1 cellular context compared by ENCODE assay signal in the genomic region with DNA sequence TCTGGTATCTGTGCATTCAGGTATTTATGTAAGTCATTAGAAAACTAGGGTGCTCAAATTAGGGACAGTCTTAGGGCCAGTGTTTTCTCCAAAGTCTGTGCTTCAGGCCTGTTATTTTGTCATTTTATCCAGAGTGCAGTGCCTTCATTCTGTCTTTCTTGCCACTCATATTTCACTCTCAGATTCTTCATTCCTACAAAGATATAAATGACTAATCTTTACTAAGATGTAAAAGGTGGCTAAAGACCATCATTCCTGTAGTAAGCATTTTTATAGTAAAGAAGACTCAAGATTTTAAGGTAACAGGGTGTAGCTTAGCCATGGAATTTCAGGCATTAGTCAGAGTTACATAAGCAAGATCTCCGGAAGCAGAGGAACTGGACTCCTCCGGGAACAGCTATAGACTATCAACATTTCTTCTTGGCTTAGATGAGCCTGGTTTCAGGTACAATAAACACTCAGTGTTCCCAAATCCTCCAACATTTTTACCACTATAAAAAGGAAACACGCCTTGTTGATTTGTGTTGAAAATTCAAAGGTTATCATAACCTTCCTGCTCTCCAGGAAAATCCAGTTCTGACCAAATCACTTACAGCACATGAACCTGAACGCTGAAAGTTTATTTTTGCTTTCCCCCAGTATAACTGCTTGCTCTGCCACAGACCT.
A peak's percentile ranks its signal among the peaks of the same experiment; 100 is the strongest.
TF ChIP-seq lines count a peak whose summit lies in the region.

No MANE protein-coding gene starts in this region.

TF ChIP-seq in HepG2, 621 proteins besides CTCF, POLR2A, EP300 and RAD21 (continues in another document):
- TF ChIP-seq FOXO1 (CRISPR knock-in tag; IDR thresholded peaks at IDR 0.05) (no peak), SP5 (CRISPR knock-in tag; IDR thresholded peaks at IDR 0.05; ENCODE audit: borderline replicate concordance, low read depth) (0 out of 2 replicates have a peak, but pooled peaks have one; percentile 13), RARG (CRISPR knock-in tag; IDR thresholded peaks at IDR 0.05; ENCODE audit: low read depth) (no peak), ZNF615 (CRISPR knock-in tag; IDR thresholded peaks at IDR 0.05; ENCODE audit: borderline replicate concordance) (no peak), ELF3 (CRISPR knock-in tag; IDR thresholded peaks at IDR 0.05) (peak; percentile 27; the same call in 1 of the 2 replicates), GATAD2A (CRISPR knock-in tag; IDR thresholded peaks at IDR 0.05) (0 out of 2 replicates have a peak, but pooled peaks have one; percentile 27), KAT8 (CRISPR knock-in tag; IDR thresholded peaks at IDR 0.05) (peak; percentile 28; the same call in 1 of the 2 replicates), KLF16 (CRISPR knock-in tag; IDR thresholded peaks at IDR 0.05) (0 out of 4 replicates have a peak, but pooled peaks of 1 of the 2 experiments have one; percentile 26), KDM2A (CRISPR knock-in tag; IDR thresholded peaks at IDR 0.05; ENCODE audit: borderline replicate concordance, low read depth) (no peak), FOSL2 (CRISPR knock-in tag; IDR thresholded peaks at IDR 0.05) (peak; percentile 76), CEBPG (CRISPR knock-in tag; IDR thresholded peaks at IDR 0.05) (peak; percentile 2; the same call in 1 of the 2 replicates), CENPT (CRISPR knock-in tag; IDR thresholded peaks at IDR 0.05; ENCODE audit: low read depth) (no peak), BCL6 (CRISPR knock-in tag; IDR thresholded peaks at IDR 0.05) (peak; percentile 89), RXRB (CRISPR knock-in tag; IDR thresholded peaks at IDR 0.05; ENCODE audit: borderline replicate concordance) (peak; percentile 38; the same call in 1 of the 2 replicates), KMT2B (CRISPR knock-in tag; IDR thresholded peaks at IDR 0.05) (0 out of 2 replicates have a peak, but pooled peaks have one; percentile 36), ERF (CRISPR knock-in tag; IDR thresholded peaks at IDR 0.05) (0 out of 2 replicates have a peak, but pooled peaks have one; percentile 49), HMG20A (CRISPR knock-in tag; IDR thresholded peaks at IDR 0.05; ENCODE audit: borderline replicate concordance) (peak; percentile 17; the same call in 1 of the 2 replicates), ZNF382 (CRISPR knock-in tag; IDR thresholded peaks at IDR 0.05; ENCODE audit: borderline replicate concordance) (no peak), JUND (CRISPR knock-in tag; IDR thresholded peaks at IDR 0.05) (no peak), RFXANK (CRISPR knock-in tag; IDR thresholded peaks at IDR 0.05) (no peak), SAP130 (CRISPR knock-in tag; IDR thresholded peaks at IDR 0.05; ENCODE audit: low read depth) (peak; percentile 40), ZNF547 (CRISPR knock-in tag; IDR thresholded peaks at IDR 0.05) (no peak), TARDBP (CRISPR knock-in tag; IDR thresholded peaks at IDR 0.05) (0 out of 2 replicates have a peak, but pooled peaks have one; percentile 49), ZNF331 (CRISPR knock-in tag; IDR thresholded peaks at IDR 0.05) (0 out of 2 replicates have a peak, but pooled peaks have one; percentile 53), MIER2 (CRISPR knock-in tag; IDR thresholded peaks at IDR 0.05) (0 out of 2 replicates have a peak, but pooled peaks have one; percentile 18), PPARG (CRISPR knock-in tag; conservative IDR thresholded peaks at IDR 0.05) (peak; percentile 48; the same call in 1 of the 2 replicates), SOX6 (IDR thresholded peaks at IDR 0.05) (no peak), SOX6 (CRISPR knock-in tag; IDR thresholded peaks at IDR 0.05) (0 out of 2 replicates have a peak, but pooled peaks have one; percentile 25), SNAPC2 (CRISPR knock-in tag; IDR thresholded peaks at IDR 0.05) (0 out of 2 replicates have a peak, but pooled peaks have one; percentile 38), ZSCAN9 (CRISPR knock-in tag; IDR thresholded peaks at IDR 0.05; ENCODE audit: borderline replicate concordance) (peak; percentile 35; the same call in 1 of the 2 replicates), ZKSCAN8 (CRISPR knock-in tag; IDR thresholded peaks at IDR 0.05; ENCODE audit: borderline replicate concordance) (0 out of 2 replicates have a peak, but pooled peaks have one; percentile 42), HMGA1 (CRISPR knock-in tag; conservative IDR thresholded peaks at IDR 0.05) (no peak), SOX5 (CRISPR knock-in tag; IDR thresholded peaks at IDR 0.05; ENCODE audit: borderline replicate concordance) (peak; percentile 19; the same call in 1 of the 2 replicates)
- TF ChIP-seq, protein P1, sequence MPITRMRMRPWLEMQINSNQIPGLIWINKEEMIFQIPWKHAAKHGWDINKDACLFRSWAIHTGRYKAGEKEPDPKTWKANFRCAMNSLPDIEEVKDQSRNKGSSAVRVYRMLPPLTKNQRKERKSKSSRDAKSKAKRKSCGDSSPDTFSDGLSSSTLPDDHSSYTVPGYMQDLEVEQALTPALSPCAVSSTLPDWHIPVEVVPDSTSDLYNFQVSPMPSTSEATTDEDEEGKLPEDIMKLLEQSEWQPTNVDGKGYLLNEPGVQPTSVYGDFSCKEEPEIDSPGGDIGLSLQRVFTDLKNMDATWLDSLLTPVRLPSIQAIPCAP (CRISPR knock-in tag; IDR thresholded peaks at IDR 0.05; ENCODE audit: low read depth) = no peak
- TF ChIP-seq, protein P2, sequence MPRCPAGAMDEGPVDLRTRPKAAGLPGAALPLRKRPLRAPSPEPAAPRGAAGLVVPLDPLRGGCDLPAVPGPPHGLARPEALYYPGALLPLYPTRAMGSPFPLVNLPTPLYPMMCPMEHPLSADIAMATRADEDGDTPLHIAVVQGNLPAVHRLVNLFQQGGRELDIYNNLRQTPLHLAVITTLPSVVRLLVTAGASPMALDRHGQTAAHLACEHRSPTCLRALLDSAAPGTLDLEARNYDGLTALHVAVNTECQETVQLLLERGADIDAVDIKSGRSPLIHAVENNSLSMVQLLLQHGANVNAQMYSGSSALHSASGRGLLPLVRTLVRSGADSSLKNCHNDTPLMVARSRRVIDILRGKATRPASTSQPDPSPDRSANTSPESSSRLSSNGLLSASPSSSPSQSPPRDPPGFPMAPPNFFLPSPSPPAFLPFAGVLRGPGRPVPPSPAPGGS (CRISPR knock-in tag; IDR thresholded peaks at IDR 0.05) = no peak
- TF ChIP-seq, protein P3, sequence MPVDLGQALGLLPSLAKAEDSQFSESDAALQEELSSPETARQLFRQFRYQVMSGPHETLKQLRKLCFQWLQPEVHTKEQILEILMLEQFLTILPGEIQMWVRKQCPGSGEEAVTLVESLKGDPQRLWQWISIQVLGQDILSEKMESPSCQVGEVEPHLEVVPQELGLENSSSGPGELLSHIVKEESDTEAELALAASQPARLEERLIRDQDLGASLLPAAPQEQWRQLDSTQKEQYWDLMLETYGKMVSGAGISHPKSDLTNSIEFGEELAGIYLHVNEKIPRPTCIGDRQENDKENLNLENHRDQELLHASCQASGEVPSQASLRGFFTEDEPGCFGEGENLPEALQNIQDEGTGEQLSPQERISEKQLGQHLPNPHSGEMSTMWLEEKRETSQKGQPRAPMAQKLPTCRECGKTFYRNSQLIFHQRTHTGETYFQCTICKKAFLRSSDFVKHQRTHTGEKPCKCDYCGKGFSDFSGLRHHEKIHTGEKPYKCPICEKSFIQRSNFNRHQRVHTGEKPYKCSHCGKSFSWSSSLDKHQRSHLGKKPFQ (CRISPR knock-in tag; IDR thresholded peaks at IDR 0.05; ENCODE audit: insufficient replicate concordance) = no peak
- TF ChIP-seq, protein P4, sequence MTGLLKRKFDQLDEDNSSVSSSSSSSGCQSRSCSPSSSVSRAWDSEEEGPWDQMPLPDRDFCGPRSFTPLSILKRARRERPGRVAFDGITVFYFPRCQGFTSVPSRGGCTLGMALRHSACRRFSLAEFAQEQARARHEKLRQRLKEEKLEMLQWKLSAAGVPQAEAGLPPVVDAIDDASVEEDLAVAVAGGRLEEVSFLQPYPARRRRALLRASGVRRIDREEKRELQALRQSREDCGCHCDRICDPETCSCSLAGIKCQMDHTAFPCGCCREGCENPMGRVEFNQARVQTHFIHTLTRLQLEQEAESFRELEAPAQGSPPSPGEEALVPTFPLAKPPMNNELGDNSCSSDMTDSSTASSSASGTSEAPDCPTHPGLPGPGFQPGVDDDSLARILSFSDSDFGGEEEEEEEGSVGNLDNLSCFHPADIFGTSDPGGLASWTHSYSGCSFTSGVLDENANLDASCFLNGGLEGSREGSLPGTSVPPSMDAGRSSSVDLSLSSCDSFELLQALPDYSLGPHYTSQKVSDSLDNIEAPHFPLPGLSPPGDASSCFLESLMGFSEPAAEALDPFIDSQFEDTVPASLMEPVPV (CRISPR knock-in tag; IDR thresholded peaks at IDR 0.05) = no peak
- TF ChIP-seq, protein P5, sequence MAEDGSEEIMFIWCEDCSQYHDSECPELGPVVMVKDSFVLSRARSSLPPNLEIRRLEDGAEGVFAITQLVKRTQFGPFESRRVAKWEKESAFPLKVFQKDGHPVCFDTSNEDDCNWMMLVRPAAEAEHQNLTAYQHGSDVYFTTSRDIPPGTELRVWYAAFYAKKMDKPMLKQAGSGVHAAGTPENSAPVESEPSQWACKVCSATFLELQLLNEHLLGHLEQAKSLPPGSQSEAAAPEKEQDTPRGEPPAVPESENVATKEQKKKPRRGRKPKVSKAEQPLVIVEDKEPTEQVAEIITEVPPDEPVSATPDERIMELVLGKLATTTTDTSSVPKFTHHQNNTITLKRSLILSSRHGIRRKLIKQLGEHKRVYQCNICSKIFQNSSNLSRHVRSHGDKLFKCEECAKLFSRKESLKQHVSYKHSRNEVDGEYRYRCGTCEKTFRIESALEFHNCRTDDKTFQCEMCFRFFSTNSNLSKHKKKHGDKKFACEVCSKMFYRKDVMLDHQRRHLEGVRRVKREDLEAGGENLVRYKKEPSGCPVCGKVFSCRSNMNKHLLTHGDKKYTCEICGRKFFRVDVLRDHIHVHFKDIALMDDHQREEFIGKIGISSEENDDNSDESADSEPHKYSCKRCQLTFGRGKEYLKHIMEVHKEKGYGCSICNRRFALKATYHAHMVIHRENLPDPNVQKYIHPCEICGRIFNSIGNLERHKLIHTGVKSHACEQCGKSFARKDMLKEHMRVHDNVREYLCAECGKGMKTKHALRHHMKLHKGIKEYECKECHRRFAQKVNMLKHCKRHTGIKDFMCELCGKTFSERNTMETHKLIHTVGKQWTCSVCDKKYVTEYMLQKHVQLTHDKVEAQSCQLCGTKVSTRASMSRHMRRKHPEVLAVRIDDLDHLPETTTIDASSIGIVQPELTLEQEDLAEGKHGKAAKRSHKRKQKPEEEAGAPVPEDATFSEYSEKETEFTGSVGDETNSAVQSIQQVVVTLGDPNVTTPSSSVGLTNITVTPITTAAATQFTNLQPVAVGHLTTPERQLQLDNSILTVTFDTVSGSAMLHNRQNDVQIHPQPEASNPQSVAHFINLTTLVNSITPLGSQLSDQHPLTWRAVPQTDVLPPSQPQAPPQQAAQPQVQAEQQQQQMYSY (CRISPR knock-in tag; IDR thresholded peaks at IDR 0.05) = peak; percentile 98
- TF ChIP-seq, protein P6, sequence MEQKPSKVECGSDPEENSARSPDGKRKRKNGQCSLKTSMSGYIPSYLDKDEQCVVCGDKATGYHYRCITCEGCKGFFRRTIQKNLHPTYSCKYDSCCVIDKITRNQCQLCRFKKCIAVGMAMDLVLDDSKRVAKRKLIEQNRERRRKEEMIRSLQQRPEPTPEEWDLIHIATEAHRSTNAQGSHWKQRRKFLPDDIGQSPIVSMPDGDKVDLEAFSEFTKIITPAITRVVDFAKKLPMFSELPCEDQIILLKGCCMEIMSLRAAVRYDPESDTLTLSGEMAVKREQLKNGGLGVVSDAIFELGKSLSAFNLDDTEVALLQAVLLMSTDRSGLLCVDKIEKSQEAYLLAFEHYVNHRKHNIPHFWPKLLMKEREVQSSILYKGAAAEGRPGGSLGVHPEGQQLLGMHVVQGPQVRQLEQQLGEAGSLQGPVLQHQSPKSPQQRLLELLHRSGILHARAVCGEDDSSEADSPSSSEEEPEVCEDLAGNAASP (CRISPR knock-in tag; IDR thresholded peaks at IDR 0.05; ENCODE audit: borderline replicate concordance) = 0 out of 2 replicates have a peak, but pooled peaks have one; percentile 13
- TF ChIP-seq, protein P7, sequence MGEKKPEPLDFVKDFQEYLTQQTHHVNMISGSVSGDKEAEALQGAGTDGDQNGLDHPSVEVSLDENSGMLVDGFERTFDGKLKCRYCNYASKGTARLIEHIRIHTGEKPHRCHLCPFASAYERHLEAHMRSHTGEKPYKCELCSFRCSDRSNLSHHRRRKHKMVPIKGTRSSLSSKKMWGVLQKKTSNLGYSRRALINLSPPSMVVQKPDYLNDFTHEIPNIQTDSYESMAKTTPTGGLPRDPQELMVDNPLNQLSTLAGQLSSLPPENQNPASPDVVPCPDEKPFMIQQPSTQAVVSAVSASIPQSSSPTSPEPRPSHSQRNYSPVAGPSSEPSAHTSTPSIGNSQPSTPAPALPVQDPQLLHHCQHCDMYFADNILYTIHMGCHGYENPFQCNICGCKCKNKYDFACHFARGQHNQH (CRISPR knock-in tag; IDR thresholded peaks at IDR 0.05) = 0 out of 2 replicates have a peak, but pooled peaks have one; percentile 35
- TF ChIP-seq, protein P8, sequence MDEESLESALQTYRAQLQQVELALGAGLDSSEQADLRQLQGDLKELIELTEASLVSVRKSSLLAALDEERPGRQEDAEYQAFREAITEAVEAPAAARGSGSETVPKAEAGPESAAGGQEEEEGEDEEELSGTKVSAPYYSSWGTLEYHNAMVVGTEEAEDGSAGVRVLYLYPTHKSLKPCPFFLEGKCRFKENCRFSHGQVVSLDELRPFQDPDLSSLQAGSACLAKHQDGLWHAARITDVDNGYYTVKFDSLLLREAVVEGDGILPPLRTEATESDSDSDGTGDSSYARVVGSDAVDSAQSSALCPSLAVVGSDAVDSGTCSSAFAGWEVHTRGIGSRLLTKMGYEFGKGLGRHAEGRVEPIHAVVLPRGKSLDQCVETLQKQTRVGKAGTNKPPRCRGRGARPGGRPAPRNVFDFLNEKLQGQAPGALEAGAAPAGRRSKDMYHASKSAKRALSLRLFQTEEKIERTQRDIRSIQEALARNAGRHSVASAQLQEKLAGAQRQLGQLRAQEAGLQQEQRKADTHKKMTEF (CRISPR knock-in tag; IDR thresholded peaks at IDR 0.05) = 0 out of 2 replicates have a peak, but pooled peaks have one; percentile 55
- TF ChIP-seq, protein P9, sequence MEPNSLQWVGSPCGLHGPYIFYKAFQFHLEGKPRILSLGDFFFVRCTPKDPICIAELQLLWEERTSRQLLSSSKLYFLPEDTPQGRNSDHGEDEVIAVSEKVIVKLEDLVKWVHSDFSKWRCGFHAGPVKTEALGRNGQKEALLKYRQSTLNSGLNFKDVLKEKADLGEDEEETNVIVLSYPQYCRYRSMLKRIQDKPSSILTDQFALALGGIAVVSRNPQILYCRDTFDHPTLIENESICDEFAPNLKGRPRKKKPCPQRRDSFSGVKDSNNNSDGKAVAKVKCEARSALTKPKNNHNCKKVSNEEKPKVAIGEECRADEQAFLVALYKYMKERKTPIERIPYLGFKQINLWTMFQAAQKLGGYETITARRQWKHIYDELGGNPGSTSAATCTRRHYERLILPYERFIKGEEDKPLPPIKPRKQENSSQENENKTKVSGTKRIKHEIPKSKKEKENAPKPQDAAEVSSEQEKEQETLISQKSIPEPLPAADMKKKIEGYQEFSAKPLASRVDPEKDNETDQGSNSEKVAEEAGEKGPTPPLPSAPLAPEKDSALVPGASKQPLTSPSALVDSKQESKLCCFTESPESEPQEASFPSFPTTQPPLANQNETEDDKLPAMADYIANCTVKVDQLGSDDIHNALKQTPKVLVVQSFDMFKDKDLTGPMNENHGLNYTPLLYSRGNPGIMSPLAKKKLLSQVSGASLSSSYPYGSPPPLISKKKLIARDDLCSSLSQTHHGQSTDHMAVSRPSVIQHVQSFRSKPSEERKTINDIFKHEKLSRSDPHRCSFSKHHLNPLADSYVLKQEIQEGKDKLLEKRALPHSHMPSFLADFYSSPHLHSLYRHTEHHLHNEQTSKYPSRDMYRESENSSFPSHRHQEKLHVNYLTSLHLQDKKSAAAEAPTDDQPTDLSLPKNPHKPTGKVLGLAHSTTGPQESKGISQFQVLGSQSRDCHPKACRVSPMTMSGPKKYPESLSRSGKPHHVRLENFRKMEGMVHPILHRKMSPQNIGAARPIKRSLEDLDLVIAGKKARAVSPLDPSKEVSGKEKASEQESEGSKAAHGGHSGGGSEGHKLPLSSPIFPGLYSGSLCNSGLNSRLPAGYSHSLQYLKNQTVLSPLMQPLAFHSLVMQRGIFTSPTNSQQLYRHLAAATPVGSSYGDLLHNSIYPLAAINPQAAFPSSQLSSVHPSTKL (CRISPR knock-in tag; IDR thresholded peaks at IDR 0.05) = peak; percentile 63
